Comparison of ENCODE assay signal across 27 cellular contexts in the genomic region with DNA sequence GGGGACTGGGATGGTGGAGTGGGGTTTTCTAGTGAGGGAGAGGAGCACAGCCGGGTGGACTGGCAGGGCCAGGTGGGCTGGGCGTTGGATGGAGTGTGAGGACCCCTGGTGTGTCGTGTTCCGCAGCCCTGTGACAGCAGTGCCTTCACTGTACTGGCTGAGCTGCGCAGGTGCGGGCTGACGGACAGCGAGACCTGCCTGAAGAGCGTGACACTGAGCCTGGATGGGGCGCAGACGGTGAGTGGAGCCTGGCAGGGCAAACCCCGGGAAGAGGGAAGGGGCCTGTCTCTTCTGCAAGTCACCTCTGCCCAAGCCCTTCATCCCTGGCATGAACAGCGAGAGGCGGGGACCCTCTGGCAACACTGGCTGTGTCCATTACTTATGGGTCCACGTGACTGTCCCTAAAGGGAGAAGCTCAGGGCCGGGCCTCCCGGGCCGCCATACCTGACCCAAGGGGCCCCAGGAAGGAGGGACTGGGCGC. TPM values are rescaled to one million over a fixed set of nuclear protein-coding genes. Genes with fewer than 3 reads are reported as not detected.
"Had no signal": no experiment of that assay in that cellular context is flagged by ENCODE, and none has a peak within 500 bp of the region (broad histone marks: within the 10 kb centered on the region; RNA-seq: fewer than 3 reads in every experiment).

No MANE protein-coding gene starts in this region.

- H3K4me1 ChIP-seq: colonic mucosa, foreskin keratinocyte, left lung, psoas muscle, right lobe of liver had no signal

- ATAC-seq: activated naive CD8-positive, alpha-beta T cell treated with anti-CD3 and anti-CD28 coated beads, Interleukin-2, amount 50 U/mL, for 24 hours; activated T-cell treated with anti-CD3 and anti-CD28 coated beads, Interleukin-2, amount 50 U/mL, for 4 hours; foreskin keratinocyte; left lung; psoas muscle; right lobe of liver; stimulated activated memory B cell treated with anti-CD40 and anti-IgM and Interleukin-4, amounts not matched to agents 10 μg/mL and 1 μg/mL and 100 μg/mL, for 72 hours had no signal

- H3K9me3 ChIP-seq: colonic mucosa, psoas muscle, right lobe of liver, thoracic aorta had no signal

- H3K27ac ChIP-seq: colonic mucosa, epithelial cell of prostate, foreskin keratinocyte, left lung, psoas muscle, right lobe of liver, thoracic aorta had no signal

- H3K4me3 ChIP-seq: colonic mucosa, left lung, psoas muscle, right lobe of liver, smooth muscle cell, thoracic aorta had no signal

- DNase-seq: activated CD4-positive, alpha-beta T cell treated with anti-CD3 and anti-CD28 coated beads, Interleukin-2, amount 10 ng/mL, durations not matched to agents 7 days and 5 days; activated CD4-positive, CD25-positive, alpha-beta regulatory T cell; activated effector memory CD4-positive, alpha-beta T cell treated with Interleukin-2 at 50 U/mL for 16 hours; activated naive CD4-positive, alpha-beta T cell treated with anti-CD3 and anti-CD28 coated beads, Interleukin-2, amount 10 ng/mL, durations not matched to agents 7 days and 5 days; activated naive CD8-positive, alpha-beta T cell treated with anti-CD3 and anti-CD28 coated beads, Interleukin-2, amount 50 U/mL, for 24 hours; activated T-cell treated with anti-CD3 and anti-CD28 coated beads, Interleukin-2, amount 50 U/mL, for 4 hours; anterior cingulate cortex; central memory CD4-positive, alpha-beta T cell; colonic mucosa; foreskin keratinocyte; hippocampal formation; naive B cell; psoas muscle; stimulated activated CD4-positive, alpha-beta T cell treated with anti-CD3 and anti-CD28 coated beads, Interleukin-4, amount 100 ng/mL, for 24 hours; T-helper 1 cell; T-helper 9 cell had no signal

- H3K36me3 ChIP-seq: colonic mucosa, left lung, right lobe of liver, thoracic aorta had no signal

- H3K27me3 ChIP-seq: colonic mucosa, foreskin keratinocyte, right lobe of liver had no signal

RNA-seq across cellular contexts. Expression of a gene that starts 10.0 kb away (rescaled TPM):
- total RNA-seq: activated CD4-positive, alpha-beta T cell treated with anti-CD3 and anti-CD28 coated beads, Interleukin-2, amount 10 ng/mL, durations not matched to agents 7 days and 5 days; endodermal cell; foreskin keratinocyte; kidney epithelial cell; neural crest cell; osteocyte; right lobe of liver; smooth muscle cell; ureter had no signal
- polyA plus RNA-seq: foreskin keratinocyte, psoas muscle, smooth muscle cell had no signal

RNA-seq across cellular contexts. Expression of a gene that starts 55.1 kb away (rescaled TPM):
- total RNA-seq: activated CD4-positive, alpha-beta T cell treated with anti-CD3 and anti-CD28 coated beads, Interleukin-2, amount 10 ng/mL, durations not matched to agents 7 days and 5 days; endodermal cell; foreskin keratinocyte; kidney epithelial cell; osteocyte; smooth muscle cell; thoracic aorta; ureter had no signal
- polyA plus RNA-seq: foreskin keratinocyte, smooth muscle cell had no signal
